In the genomic region with DNA sequence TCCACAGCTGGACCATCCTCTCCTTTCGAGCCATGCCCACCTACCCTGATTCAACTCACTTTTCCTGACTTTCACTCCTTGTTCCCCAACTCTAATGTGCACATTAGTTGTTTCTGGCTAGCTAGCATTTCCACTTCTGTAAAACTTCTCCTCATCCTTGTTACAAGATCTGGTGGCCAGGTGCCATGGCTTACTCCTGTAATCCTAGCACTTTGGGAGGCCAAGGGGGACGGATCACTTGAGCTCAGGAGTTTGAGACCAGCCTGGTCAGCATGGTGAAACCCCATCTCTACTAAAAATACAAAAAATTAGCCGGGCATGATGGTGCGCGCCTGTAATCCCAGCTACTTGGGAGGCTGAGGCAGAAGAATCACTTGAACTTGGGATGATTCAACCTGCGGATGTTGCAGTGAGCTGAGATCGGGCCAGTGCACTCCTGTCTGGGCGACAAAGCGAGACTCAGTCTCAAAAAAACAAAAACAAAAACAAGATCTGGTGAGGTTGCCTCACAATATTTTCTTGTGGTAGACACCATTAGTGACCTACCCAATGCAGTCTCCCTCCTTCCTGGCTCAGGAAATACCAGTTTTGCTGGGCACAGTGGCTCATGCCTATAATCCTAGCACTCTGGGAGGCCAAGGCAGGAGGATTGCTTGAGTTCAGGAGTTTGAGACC, we compare ENCODE assay signal across 7 cellular contexts. TPM values are rescaled to one million over a fixed set of nuclear protein-coding genes. Genes with fewer than 3 reads are reported as not detected.
DNase-seq lines count a peak whose midpoint lies in the region; ATAC-seq and TF ChIP-seq lines count a peak whose summit lies in the region.
"Not testable (repeated sequence)": the region's sequence is repeated elsewhere in the genome, so short reads cannot be mapped to it uniquely, and the experiment has no call there.

No MANE protein-coding gene starts in this region.

- H3K4me3 ChIP-seq in CD4-positive, CD25-positive, alpha-beta regulatory T cell (ENCODE audit: low read depth, low read length); OCI-LY1 (ENCODE audit: low read depth, low read length, poor library complexity, severe bottlenecking); mesendoderm (ENCODE audit: low read length); neuronal stem cell (ENCODE audit: low read length in 2 of 2): not testable (repeated sequence)

- not testable (repeated sequence) for TF ChIP-seq CTCF in OCI-LY1 (IDR thresholded peaks at IDR 0.05; ENCODE audit: low read length); chondrocyte (IDR thresholded peaks at IDR 0.05)

- not testable (repeated sequence) for H2BK120ac ChIP-seq in mesendoderm (ENCODE audit: low read depth, low read length); neuronal stem cell (ENCODE audit: low read depth, low read length)

- not testable (repeated sequence) for H3K36me3 ChIP-seq in CD4-positive, CD25-positive, alpha-beta regulatory T cell (ENCODE audit: control insufficient read depth, insufficient read depth, low read length); OCI-LY1 (ENCODE audit: insufficient read depth, low read length); mesendoderm (ENCODE audit: control insufficient read depth, insufficient read depth, low read length); neuronal stem cell (replicated peaks in 1 of 2; ENCODE audit: control insufficient read depth in 2 of 2, insufficient read depth in 2 of 2, low read length in 2 of 2)

- POLR2A ChIA-PET in activated CD4-positive, alpha-beta T cell treated with anti-CD3 and anti-CD28 coated beads, Interleukin-2, amount 10 ng/mL, durations not matched to agents 7 days and 5 days (lab: Charles Lee) = not testable (repeated sequence)

- not testable (repeated sequence) for H3K9me2 ChIP-seq in OCI-LY1 (ENCODE audit: low read depth, low read length)

- H3K4me1 ChIP-seq in CD4-positive, CD25-positive, alpha-beta regulatory T cell (ENCODE audit: control insufficient read depth, insufficient read depth, low read length, poor library complexity, severe bottlenecking) = peaks cover 19% of the 10 kb centered on the region
- H3K4me1 ChIP-seq in OCI-LY1 (ENCODE audit: insufficient read depth, low read length, severe bottlenecking) (peaks cover 62% of the 10 kb centered on the region), neuronal stem cell (ENCODE audit: control insufficient read depth in 2 of 2, insufficient read depth in 1 of 2, low read depth in 1 of 2, low read length in 2 of 2) (peaks cover 8 to 13% of the 10 kb centered on the region in 2 donors)
- H3K4me1 ChIP-seq in mesendoderm (ENCODE audit: control insufficient read depth, low read depth, low read length) = not testable (repeated sequence)

- not testable (repeated sequence) for H3K9me3 ChIP-seq in CD4-positive, CD25-positive, alpha-beta regulatory T cell (ENCODE audit: control insufficient read depth in 2 of 2, low read length in 2 of 2); OCI-LY1 (ENCODE audit: low read length); neuronal stem cell (replicated peaks in 1 of 2; ENCODE audit: control insufficient read depth in 2 of 2, insufficient read depth in 1 of 2, low read depth in 1 of 2, low read length in 2 of 2)

- peak overlapping the region in 3 of 4 donors; percentile 14 to 76 (median 73) for H3K4me3 Mint-ChIP-seq in CD4-positive, CD25-positive, alpha-beta regulatory T cell
- H3K4me3 Mint-ChIP-seq in activated CD4-positive, alpha-beta T cell treated with anti-CD3 and anti-CD28 coated beads, Interleukin-2, amount 10 ng/mL, durations not matched to agents 7 days and 5 days = not testable (repeated sequence)
- H3K4me3 Mint-ChIP-seq in activated naive CD4-positive, alpha-beta T cell treated with anti-CD3 and anti-CD28 coated beads, Interleukin-2, amount 50 U/mL, for 24 hours = peak overlapping the region; percentile 63
- H3K4me3 Mint-ChIP-seq in chondrocyte (ENCODE audit: unreplicated experiment) = peak overlapping the region; percentile 12

- H3F3A ChIP-seq in OCI-LY1 (ENCODE audit: insufficient read depth, low read length) = not testable (repeated sequence)

- H3K27me3 ChIP-seq in CD4-positive, CD25-positive, alpha-beta regulatory T cell (ENCODE audit: control insufficient read depth, insufficient read depth, low read length); OCI-LY1 (ENCODE audit: insufficient read depth, low read length); mesendoderm (ENCODE audit: insufficient read depth, low read length, poor library complexity); neuronal stem cell (ENCODE audit: control insufficient read depth in 3 of 3, insufficient read depth in 3 of 3, low read depth in 1 of 3, low read length in 3 of 3): not testable (repeated sequence)

- H2AK5ac ChIP-seq in mesendoderm (ENCODE audit: low read length); neuronal stem cell (ENCODE audit: low read depth, low read length): not testable (repeated sequence)

- H4K5ac ChIP-seq in mesendoderm (ENCODE audit: low read length) = not testable (repeated sequence)

- not testable (repeated sequence) for H3K23ac ChIP-seq in mesendoderm (ENCODE audit: low read length); neuronal stem cell (ENCODE audit: low read depth, low read length, poor library complexity)

- H3K27ac Mint-ChIP-seq in CD4-positive, CD25-positive, alpha-beta regulatory T cell = peak overlapping the region; percentile 91 to 95 (median 92)
- peak overlapping the region; percentile 78 for H3K27ac Mint-ChIP-seq in activated CD4-positive, alpha-beta T cell treated with anti-CD3 and anti-CD28 coated beads, Interleukin-2, amount 10 ng/mL, durations not matched to agents 7 days and 5 days
- H3K27ac Mint-ChIP-seq in activated naive CD4-positive, alpha-beta T cell treated with anti-CD3 and anti-CD28 coated beads, Interleukin-2, amount 50 U/mL, for 24 hours = peak overlapping the region; percentile 43
- not testable (repeated sequence) for H3K27ac Mint-ChIP-seq in chondrocyte (ENCODE audit: unreplicated experiment)

- not testable (repeated sequence) for H3K36me3 Mint-ChIP-seq in CD4-positive, CD25-positive, alpha-beta regulatory T cell; activated CD4-positive, alpha-beta T cell treated with anti-CD3 and anti-CD28 coated beads, Interleukin-2, amount 10 ng/mL, durations not matched to agents 7 days and 5 days (ENCODE audit: low read depth); activated naive CD4-positive, alpha-beta T cell treated with anti-CD3 and anti-CD28 coated beads, Interleukin-2, amount 50 U/mL, for 24 hours; chondrocyte (ENCODE audit: low read depth)

- not testable (repeated sequence) for H3K4me2 ChIP-seq in OCI-LY1 (ENCODE audit: low read length); mesendoderm (ENCODE audit: low read length); neuronal stem cell (ENCODE audit: insufficient read depth, low read length, poor library complexity, severe bottlenecking)

- not testable (repeated sequence) for H2BK5ac ChIP-seq in mesendoderm (ENCODE audit: low read length); neuronal stem cell (ENCODE audit: low read length)

- not testable (repeated sequence) for H3K9ac ChIP-seq in OCI-LY1 (ENCODE audit: low read length); mesendoderm (ENCODE audit: low read length); neuronal stem cell (ENCODE audit: low read depth, low read length, poor library complexity)

- H2BK12ac ChIP-seq in neuronal stem cell (ENCODE audit: low read length) = not testable (repeated sequence)

- no CpG with 5 or more reads among the region's 9 CpGs for WGBS in mesendoderm (ENCODE audit: extremely low coverage, insufficient coverage, low lambda C conversion rate)
- no CpG with 5 or more reads among the region's 9 CpGs for WGBS in neuronal stem cell (ENCODE audit: extremely low coverage in 2 of 2, insufficient read length in 2 of 2, insufficient replicate concordance in 1 of 2), 2 donors

- H3K79me1 ChIP-seq in mesendoderm (ENCODE audit: low read length); neuronal stem cell (ENCODE audit: low read depth, low read length): not testable (repeated sequence)

- H3K9me3 Mint-ChIP-seq in CD4-positive, CD25-positive, alpha-beta regulatory T cell; activated CD4-positive, alpha-beta T cell treated with anti-CD3 and anti-CD28 coated beads, Interleukin-2, amount 10 ng/mL, durations not matched to agents 7 days and 5 days; activated naive CD4-positive, alpha-beta T cell treated with anti-CD3 and anti-CD28 coated beads, Interleukin-2, amount 50 U/mL, for 24 hours; chondrocyte (ENCODE audit: low read depth): not testable (repeated sequence)

- not testable (repeated sequence) for H3K18ac ChIP-seq in mesendoderm (ENCODE audit: low read length); neuronal stem cell (ENCODE audit: low read length)

- not testable (repeated sequence) for H4K20me1 ChIP-seq in OCI-LY1 (ENCODE audit: insufficient read depth, low read length)

- H3K4me1 Mint-ChIP-seq in CD4-positive, CD25-positive, alpha-beta regulatory T cell = peaks cover 5 to 50% (median 28%) of the 10 kb centered on the region in 4 donors
- peaks cover 47% of the 10 kb centered on the region for H3K4me1 Mint-ChIP-seq in activated CD4-positive, alpha-beta T cell treated with anti-CD3 and anti-CD28 coated beads, Interleukin-2, amount 10 ng/mL, durations not matched to agents 7 days and 5 days
- peaks cover 52% of the 10 kb centered on the region for H3K4me1 Mint-ChIP-seq in activated naive CD4-positive, alpha-beta T cell treated with anti-CD3 and anti-CD28 coated beads, Interleukin-2, amount 50 U/mL, for 24 hours
- H3K4me1 Mint-ChIP-seq in chondrocyte (ENCODE audit: low read depth) = peaks cover 30% of the 10 kb centered on the region

- H3K79me2 ChIP-seq in OCI-LY1 (ENCODE audit: insufficient read depth, low read length); mesendoderm (ENCODE audit: control insufficient read depth, insufficient read depth, low read length): not testable (repeated sequence)

- peak overlapping the region; percentile 75 for H3K27ac ChIP-seq in CD4-positive, CD25-positive, alpha-beta regulatory T cell (ENCODE audit: insufficient read depth, low read length, poor library complexity, severe bottlenecking)
- H3K27ac ChIP-seq in OCI-LY1 (ENCODE audit: low read depth, low read length, poor library complexity, severe bottlenecking) (peak overlapping the region; percentile 69), neuronal stem cell (replicated peaks; ENCODE audit: low read length) (peak overlapping the region; percentile 9)
- not testable (repeated sequence) for H3K27ac ChIP-seq in mesendoderm (ENCODE audit: low read depth, low read length)

- not testable (repeated sequence) for H3K27me3 Mint-ChIP-seq in CD4-positive, CD25-positive, alpha-beta regulatory T cell; activated CD4-positive, alpha-beta T cell treated with anti-CD3 and anti-CD28 coated beads, Interleukin-2, amount 10 ng/mL, durations not matched to agents 7 days and 5 days; activated naive CD4-positive, alpha-beta T cell treated with anti-CD3 and anti-CD28 coated beads, Interleukin-2, amount 50 U/mL, for 24 hours; chondrocyte (ENCODE audit: low read depth)

- ATAC-seq in CD4-positive, CD25-positive, alpha-beta regulatory T cell (ENCODE audit: low read depth in 2 of 2) = not testable (repeated sequence)

- CTCF ChIA-PET in activated CD4-positive, alpha-beta T cell treated with anti-CD3 and anti-CD28 coated beads, Interleukin-2, amount 10 ng/mL, durations not matched to agents 7 days and 5 days (lab: Charles Lee) = interaction anchor here (0.5 to 2.5 kb wide), 7 partner anchors 9 to 108 kb away, joined by 3 to 9 read pairs (median 4); no protein-coding TSS in a partner anchor

- H4K91ac ChIP-seq in neuronal stem cell (ENCODE audit: low read depth, low read length, poor library complexity) = not testable (repeated sequence)

- not testable (repeated sequence) for H3K4ac ChIP-seq in mesendoderm (ENCODE audit: low read depth, low read length); neuronal stem cell (ENCODE audit: low read length)

- not testable (repeated sequence) for H3K14ac ChIP-seq in neuronal stem cell (ENCODE audit: low read length)

- not testable (repeated sequence) for H2AFZ ChIP-seq in OCI-LY1 (ENCODE audit: low read length)
- H2AFZ ChIP-seq in neuronal stem cell (ENCODE audit: low read length) = peak overlapping the region; percentile 17

- not testable (repeated sequence) for H2BK15ac ChIP-seq in mesendoderm (replicated peaks; ENCODE audit: low read depth); neuronal stem cell (ENCODE audit: low read length)

- H4K8ac ChIP-seq in mesendoderm (ENCODE audit: low read depth, low read length); neuronal stem cell (ENCODE audit: low read depth, low read length): not testable (repeated sequence)

- not testable (repeated sequence) for DNase-seq in CD4-positive, CD25-positive, alpha-beta regulatory T cell; activated CD4-positive, alpha-beta T cell treated with anti-CD3 and anti-CD28 coated beads, Interleukin-2, amount 10 ng/mL, durations not matched to agents 7 days and 5 days; chondrocyte (ENCODE audit: low spot score); mesendoderm; neuronal stem cell (ENCODE audit: low spot score)

- peak overlapping the region; percentile 53 for H3K56ac ChIP-seq in mesendoderm (ENCODE audit: low read length)

RNA-seq across cellular contexts. Expression of a gene that starts 31.2 kb away (rescaled TPM):
- total RNA-seq in CD4-positive, CD25-positive, alpha-beta regulatory T cell = 81.8 TPM
- polyA plus RNA-seq in CD4-positive, CD25-positive, alpha-beta regulatory T cell = 10 to 100 TPM; 13.8 to 20.2 (median 16.9) TPM
- total RNA-seq in activated CD4-positive, alpha-beta T cell treated with anti-CD3 and anti-CD28 coated beads, Interleukin-2, amount 10 ng/mL, durations not matched to agents 7 days and 5 days = 10 to 100 TPM; 75.2 to 81.3 TPM
- total RNA-seq in chondrocyte = 5.9 to 18.1 TPM (median 16.4 TPM) in 3 replicates
- polyA plus RNA-seq in mesendoderm (2013, experiment 1 of 2) = 8.7 TPM
- 8.4 TPM for polyA plus RNA-seq in mesendoderm (2013, experiment 2 of 2)
- polyA plus RNA-seq in neuronal stem cell (2013, experiment 1 of 2) = 12.6 TPM
- polyA plus RNA-seq in neuronal stem cell (2013, experiment 2 of 2) = 12.9 TPM
